ENCODE assay signal across 10 cellular contexts in the genomic region with DNA sequence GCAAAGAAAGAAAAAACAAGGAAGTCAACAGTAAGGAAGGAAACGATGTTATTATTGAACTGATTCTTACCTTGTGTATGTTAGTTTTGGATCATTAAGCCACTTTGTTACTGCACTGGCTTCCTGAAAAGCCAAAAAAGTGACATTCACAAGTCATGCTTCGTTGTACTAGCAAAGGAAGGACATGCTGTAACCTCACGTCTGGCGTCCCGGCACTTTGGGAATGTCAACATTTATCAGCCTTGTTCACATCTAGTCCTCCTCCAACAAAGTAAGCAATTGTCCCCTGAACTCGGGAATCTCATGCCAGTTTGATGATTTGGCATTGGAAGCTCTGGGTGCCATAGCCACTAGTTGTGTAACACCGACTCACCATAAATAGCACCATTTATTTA. TPM values are rescaled to one million over a fixed set of nuclear protein-coding genes. Genes with fewer than 3 reads are reported as not detected.
DNase-seq lines count a peak whose midpoint lies in the region; ATAC-seq, FAIRE-seq and TF ChIP-seq lines count a peak whose summit lies in the region.
"Had no signal": no experiment of that assay in that cellular context is flagged by ENCODE, and none has a peak within 500 bp of the region (broad histone marks: within the 10 kb centered on the region; RNA-seq: fewer than 3 reads in every experiment).

No MANE protein-coding gene starts in this region.

- no peaks in the 10 kb centered on the region for H3K9me3 Mint-ChIP-seq in activated CD8-positive, alpha-beta memory T cell treated with anti-CD3 and anti-CD28 coated beads, Interleukin-2, amount 10 ng/mL, durations not matched to agents 7 days and 5 days (ENCODE audit: low read depth)
- H3K9me3 Mint-ChIP-seq in activated CD8-positive, alpha-beta T cell treated with anti-CD3 and anti-CD28 coated beads for 36 hours, result no peaks in the 10 kb centered on the region

- H3K27ac Mint-ChIP-seq in activated CD8-positive, alpha-beta memory T cell treated with anti-CD3 and anti-CD28 coated beads, Interleukin-2, amount 10 ng/mL, durations not matched to agents 7 days and 5 days, result peak overlapping the region; percentile 83
- peak overlapping the region; percentile 97 for H3K27ac Mint-ChIP-seq in activated CD8-positive, alpha-beta T cell treated with anti-CD3 and anti-CD28 coated beads for 36 hours

- H3K36me3 ChIP-seq in kidney (ENCODE audit: control insufficient read depth in 1 of 2, insufficient read depth in 2 of 2, low read length in 2 of 2) (peaks cover 1 to 4% of the 10 kb centered on the region in 2 donors), thoracic aorta (no peaks in the 10 kb centered on the region)

- H3K27me3 Mint-ChIP-seq in activated CD8-positive, alpha-beta memory T cell treated with anti-CD3 and anti-CD28 coated beads, Interleukin-2, amount 10 ng/mL, durations not matched to agents 7 days and 5 days, result peaks cover 9% of the 10 kb centered on the region
- H3K27me3 Mint-ChIP-seq in activated CD8-positive, alpha-beta T cell treated with anti-CD3 and anti-CD28 coated beads for 36 hours, result no peaks in the 10 kb centered on the region

- no peaks in the 10 kb centered on the region for H3K9me3 ChIP-seq in kidney (ENCODE audit: control insufficient read depth in 1 of 2, low read length in 2 of 2)
- no peaks in the 10 kb centered on the region for H3K9me3 ChIP-seq in thoracic aorta

- peaks cover 27% of the 10 kb centered on the region for H3K4me1 Mint-ChIP-seq in activated CD8-positive, alpha-beta memory T cell treated with anti-CD3 and anti-CD28 coated beads, Interleukin-2, amount 10 ng/mL, durations not matched to agents 7 days and 5 days
- peaks cover 31% of the 10 kb centered on the region for H3K4me1 Mint-ChIP-seq in activated CD8-positive, alpha-beta T cell treated with anti-CD3 and anti-CD28 coated beads for 36 hours (ENCODE audit: low read depth)

- H3K4me3 Mint-ChIP-seq in activated CD8-positive, alpha-beta memory T cell treated with anti-CD3 and anti-CD28 coated beads, Interleukin-2, amount 10 ng/mL, durations not matched to agents 7 days and 5 days, result peak overlapping the region; percentile 89
- H3K4me3 Mint-ChIP-seq in activated CD8-positive, alpha-beta T cell treated with anti-CD3 and anti-CD28 coated beads for 36 hours, result peak overlapping the region; percentile 86

- POLR2A ChIA-PET in activated CD8-positive, alpha-beta T cell treated with anti-CD3 and anti-CD28 coated beads for 36 hours (lab: Charles Lee), result interaction anchor here (0.6 to 1.9 kb wide), 10 partner anchors 8 to 214 kb away, joined by 3 to 5 read pairs (median 4); a partner anchor contains a TSS

- no peak for TF ChIP-seq CTCF in activated CD8-positive, alpha-beta T cell treated with anti-CD3 and anti-CD28 coated beads for 36 hours (IDR thresholded peaks at IDR 0.05)
- TF ChIP-seq CTCF in kidney (IDR thresholded peaks at IDR 0.05; ENCODE audit: borderline replicate concordance, extremely low read depth, insufficient read depth) (no peak), thoracic aorta (IDR thresholded peaks at IDR 0.05) (no peak)

- H3K27me3 ChIP-seq in thoracic aorta (replicated peaks; ENCODE audit: insufficient read depth), result no peaks in the 10 kb centered on the region

- H3K4me3 ChIP-seq in kidney (ENCODE audit: low read length in 2 of 2), result peak overlapping the region; percentile 83 to 96
- H3K4me3 ChIP-seq in thoracic aorta, result peak overlapping the region; percentile 84

- H3K27ac ChIP-seq in kidney (ENCODE audit: low read depth in 2 of 2, low read length in 2 of 2) (no peak overlapping the region), thoracic aorta (peak overlapping the region; percentile 61 to 71)

- ATAC-seq in activated CD8-positive, alpha-beta memory T cell treated with anti-CD3 and anti-CD28 coated beads, Interleukin-2, amount 10 ng/mL, durations not matched to agents 7 days and 5 days, result no peak
- no peak for ATAC-seq in activated CD8-positive, alpha-beta T cell treated with anti-CD3 and anti-CD28 coated beads for 36 hours
- ATAC-seq in thoracic aorta (ENCODE audit: insufficient number of reproducible peaks, low FRiP score, low read depth), result no peak
- ATAC-seq in HG03175 (IDR thresholded peaks at IDR 0.05; ENCODE audit: unreplicated experiment), result no peak
- no peak for ATAC-seq in HG02571 (IDR thresholded peaks at IDR 0.05; ENCODE audit: unreplicated experiment)

- no peak for DNase-seq in activated CD8-positive, alpha-beta memory T cell treated with anti-CD3 and anti-CD28 coated beads, Interleukin-2, amount 10 ng/mL, durations not matched to agents 7 days and 5 days
- no peak for DNase-seq in activated CD8-positive, alpha-beta memory T cell treated with anti-CD3 and anti-CD28 coated beads for 24 hours
- DNase-seq in activated CD8-positive, alpha-beta T cell treated with anti-CD3 and anti-CD28 coated beads for 36 hours, result no peak
- DNase-seq in kidney (no peak), thoracic aorta (ENCODE audit: low spot score) (no peak)
- DNase-seq in activated CD4-positive, CD25-positive, alpha-beta regulatory T cell (lab: John Stamatoyannopoulos, UW), result no peak

- CTCF ChIA-PET in activated CD8-positive, alpha-beta memory T cell treated with anti-CD3 and anti-CD28 coated beads, Interleukin-2, amount 10 ng/mL, durations not matched to agents 7 days and 5 days (lab: Charles Lee), result interaction anchor here (0.7 to 3.0 kb wide), 9 partner anchors 12 to 464 kb away, joined by 3 to 17 read pairs (median 4); no protein-coding TSS in a partner anchor
- CTCF ChIA-PET in activated CD8-positive, alpha-beta T cell treated with anti-CD3 and anti-CD28 coated beads for 36 hours (lab: Charles Lee), result interaction anchor here (1.1 to 2.2 kb wide), 6 partner anchors 16 to 98 kb away, joined by 3 to 8 read pairs (median 4); no protein-coding TSS in a partner anchor

- peaks cover 0 to 7% of the 10 kb centered on the region in 2 donors for H3K4me1 ChIP-seq in kidney (ENCODE audit: control insufficient read depth in 1 of 2, insufficient read depth in 1 of 2, low read depth in 1 of 2, low read length in 2 of 2)
- peaks cover 5 to 8% of the 10 kb centered on the region in 2 donors for H3K4me1 ChIP-seq in thoracic aorta (ENCODE audit: control insufficient read depth in 1 of 2, low read depth in 2 of 2)

- no peak for FAIRE-seq in kidney (lab: Jason Lieb, UNC)

- intact Hi-C loops in activated CD8-positive, alpha-beta T cell treated with anti-CD3 and anti-CD28 coated beads for 36 hours (cut with micrococcal nuclease), result no loop called here
- intact Hi-C loops in kidney (cut with DNase I), result no loop called here

- no peak overlapping the region for H3K9ac ChIP-seq in kidney (ENCODE audit: low read length in 2 of 2)

- no peaks in the 10 kb centered on the region for H3K36me3 Mint-ChIP-seq in activated CD8-positive, alpha-beta memory T cell treated with anti-CD3 and anti-CD28 coated beads, Interleukin-2, amount 10 ng/mL, durations not matched to agents 7 days and 5 days
- H3K36me3 Mint-ChIP-seq in activated CD8-positive, alpha-beta T cell treated with anti-CD3 and anti-CD28 coated beads for 36 hours (ENCODE audit: low read depth), result no peaks in the 10 kb centered on the region

RNA-seq across cellular contexts. Expression of a gene that starts 0.7 kb away (rescaled TPM):
- 10 to 100 TPM; 17.8 to 18.2 TPM for total RNA-seq in activated CD8-positive, alpha-beta memory T cell treated with anti-CD3 and anti-CD28 coated beads, Interleukin-2, amount 10 ng/mL, durations not matched to agents 7 days and 5 days
- total RNA-seq in activated CD8-positive, alpha-beta T cell treated with anti-CD3 and anti-CD28 coated beads for 36 hours, result 10 to 100 TPM; 20.7 to 24.8 TPM
- 25.6 TPM for total RNA-seq in kidney
- polyA plus RNA-seq in kidney (ENCODE audit: insufficient read depth, low read depth, low replicate concordance), result 17.2 TPM
- 10 to 100 TPM; 10.5 to 10.8 TPM for total RNA-seq in thoracic aorta

RNA-seq across cellular contexts. Expression of a gene that starts 18.6 kb away (rescaled TPM):
- total RNA-seq in activated CD8-positive, alpha-beta memory T cell treated with anti-CD3 and anti-CD28 coated beads, Interleukin-2, amount 10 ng/mL, durations not matched to agents 7 days and 5 days, result not detected
- not detected for total RNA-seq in activated CD8-positive, alpha-beta T cell treated with anti-CD3 and anti-CD28 coated beads for 36 hours
- not detected for total RNA-seq in kidney
- not detected for polyA plus RNA-seq in kidney (ENCODE audit: insufficient read depth, low read depth, low replicate concordance)
- not detected for total RNA-seq in thoracic aorta

RNA-seq across cellular contexts. Expression of a gene that starts 27.3 kb away (rescaled TPM):
- not detected for total RNA-seq in activated CD8-positive, alpha-beta memory T cell treated with anti-CD3 and anti-CD28 coated beads, Interleukin-2, amount 10 ng/mL, durations not matched to agents 7 days and 5 days
- not detected for total RNA-seq in activated CD8-positive, alpha-beta T cell treated with anti-CD3 and anti-CD28 coated beads for 36 hours
- total RNA-seq in kidney (0.19 TPM), thoracic aorta (not detected)
- not detected for polyA plus RNA-seq in kidney (ENCODE audit: insufficient read depth, low read depth, low replicate concordance)
- total RNA-seq: Daoy had no signal

RNA-seq across cellular contexts. Expression of a gene that starts 53.0 kb away (rescaled TPM):
- not detected for total RNA-seq in activated CD8-positive, alpha-beta memory T cell treated with anti-CD3 and anti-CD28 coated beads, Interleukin-2, amount 10 ng/mL, durations not matched to agents 7 days and 5 days
- total RNA-seq in activated CD8-positive, alpha-beta T cell treated with anti-CD3 and anti-CD28 coated beads for 36 hours, result not detected
- total RNA-seq in kidney, result not detected
- not detected for polyA plus RNA-seq in kidney (ENCODE audit: insufficient read depth, low read depth, low replicate concordance)
- total RNA-seq in thoracic aorta, result not detected
- total RNA-seq: Daoy, lung had no signal
- polyA plus RNA-seq: lung had no signal

Comparison
In these comparisons a context has a peak if more than half of its experiments do, and no peak if none do; other contexts are left out.
1. H3K27ac ChIP-seq: peak in thoracic aorta (2 of 2); none in kidney (0 of 2).